Comparison of ENCODE assay signal across 8 cellular contexts in genomic region chr9:136409557-136410455, GRCh38. TPM values are rescaled to one million over a fixed set of nuclear protein-coding genes. Genes with fewer than 3 reads are reported as not detected.
DNase-seq lines count a peak whose midpoint lies in the region; ATAC-seq, FAIRE-seq and TF ChIP-seq lines count a peak whose summit lies in the region.

No MANE protein-coding gene starts in this region.

- peak overlapping the region; percentile 90 for H3K4me2 ChIP-seq in keratinocyte (ENCODE audit: control insufficient read depth, extremely low read depth, insufficient read depth, low read depth, low read length)

- H3K9ac ChIP-seq in SK-N-MC (ENCODE audit: insufficient read length) (peak overlapping the region; percentile 95), keratinocyte (ENCODE audit: control insufficient read depth, extremely low read depth, insufficient read depth, low read length) (peak overlapping the region; percentile 97)

- peaks cover 19% of the 10 kb centered on the region for H3K4me1 Mint-ChIP-seq in MCF 10A (ENCODE audit: insufficient read depth, unreplicated experiment)

- dilution Hi-C loops in keratinocyte (cut with MboI; ENCODE audit: extremely low pct_ligation_motif_present, low sequenced_read_pairs), result no loop called here

- DNase-seq in BJ (ENCODE audit: low read depth) (no peak), SK-N-MC (ENCODE audit: low read depth, low spot score) (no peak), MCF 10A (ENCODE audit: unreplicated experiment) (peak; percentile 46), keratinocyte (ENCODE audit: low read depth, low spot score) (no peak), GF-D8 (lab: John Stamatoyannopoulos, UW) (no peak)
- DNase-seq in stimulated activated CD4-positive, alpha-beta T cell treated with anti-CD3 and anti-CD28 coated beads, Interleukin-1b, Interleukin-23, amount 100 ng/mL, for 48 hours, result peak; percentile 40

- CTCF ChIA-PET in BJ (lab: Yijun Ruan, JAX) (interaction anchor here (1.0 to 1.4 kb wide), 7 partner anchors 9 to 97 kb away, joined by 3 to 7 read pairs (median 5); partner anchors contain the start of gene SNAPC4), MCF 10A (lab: Yijun Ruan, JAX) (interaction anchor here (0.6 to 1.7 kb wide), 5 partner anchors 9 to 74 kb away, joined by 3 to 14 read pairs (median 3); no protein-coding TSS in a partner anchor)

- H3K27me3 Mint-ChIP-seq in MCF 10A (ENCODE audit: insufficient read depth, unreplicated experiment), result no peaks in the 10 kb centered on the region

- ATAC-seq in GM19025 (IDR thresholded peaks at IDR 0.05; ENCODE audit: low read depth, unreplicated experiment), result peak; percentile 9
- ATAC-seq in HG03354 (IDR thresholded peaks at IDR 0.05; ENCODE audit: poor library complexity, severe bottlenecking, unreplicated experiment), result peak; percentile 20

- intact Hi-C loops in MCF 10A (cut with micrococcal nuclease), result no loop called here

- H3K27ac ChIP-seq in SK-N-MC, result peak overlapping the region; percentile 42; the same call in 1 of the 2 replicates
- H3K27ac ChIP-seq in keratinocyte (ENCODE audit: control insufficient read depth, insufficient read depth, low read length), result peak overlapping the region; percentile 67

- H3K27me3 ChIP-seq in BJ (ENCODE audit: control insufficient read depth, insufficient read depth, low read length), result no peaks in the 10 kb centered on the region
- H3K27me3 ChIP-seq in keratinocyte (ENCODE audit: control insufficient read depth, extremely low read depth, insufficient read depth, low read length), result no peaks in the 10 kb centered on the region

- peaks cover 28% of the 10 kb centered on the region for H3K36me3 ChIP-seq in BJ (ENCODE audit: control insufficient read depth, insufficient read depth, low read length)
- H3K36me3 ChIP-seq in SK-N-MC (ENCODE audit: insufficient read depth, low read length), result peaks cover 61% of the 10 kb centered on the region
- H3K36me3 ChIP-seq in keratinocyte (ENCODE audit: control insufficient read depth in 2 of 2, extremely low read depth in 1 of 2, insufficient read depth in 2 of 2, low read length in 2 of 2), result peaks cover 34 to 36% of the 10 kb centered on the region in 2 experiments

- peak overlapping the region; percentile 99 for H3K4me3 ChIP-seq in BJ (ENCODE audit: low read depth, low read length)
- H3K4me3 ChIP-seq in SK-N-MC, result peak overlapping the region; percentile 98
- peak overlapping the region; percentile 84 to 96 (median 87) for H3K4me3 ChIP-seq in keratinocyte (ENCODE audit: control insufficient read depth in 2 of 3, extremely low read depth in 1 of 3, insufficient read depth in 2 of 3, low read depth in 1 of 3, low read length in 3 of 3)

- TF ChIP-seq CTCF in BJ (IDR thresholded peaks at IDR 0.05; ENCODE audit: insufficient read depth, low read depth, low read length) (no peak), MCF 10A (IDR thresholded peaks at IDR 0.05; ENCODE audit: unreplicated experiment) (no peak), keratinocyte (optimal IDR thresholded peaks at IDR 0.05 in 1 of 3, IDR thresholded peaks at IDR 0.05 in 1 of 3, conservative IDR thresholded peaks at IDR 0.05 in 1 of 3; ENCODE audit: extremely low read depth in 1 of 3, insufficient read depth in 2 of 3, low read length in 3 of 3) (no peak)

- H2AFZ ChIP-seq in keratinocyte (ENCODE audit: control insufficient read depth, low read length), result peak overlapping the region; percentile 33

- peaks cover 65% of the 10 kb centered on the region for H3K36me3 Mint-ChIP-seq in MCF 10A (ENCODE audit: insufficient read depth, unreplicated experiment)

- H3K27ac Mint-ChIP-seq in MCF 10A (ENCODE audit: low read depth, unreplicated experiment), result peak overlapping the region; percentile 97

- peaks cover 25% of the 10 kb centered on the region for H3K4me1 ChIP-seq in keratinocyte (ENCODE audit: control insufficient read depth, extremely low read depth, insufficient read depth, low read length)

- H3K9me3 Mint-ChIP-seq in MCF 10A (ENCODE audit: unreplicated experiment), result no peaks in the 10 kb centered on the region

- peaks cover 55% of the 10 kb centered on the region for H3K79me2 ChIP-seq in keratinocyte (ENCODE audit: control insufficient read depth, insufficient read depth, low read length)

- no peaks in the 10 kb centered on the region for H3K9me1 ChIP-seq in keratinocyte (ENCODE audit: control insufficient read depth, extremely low read depth, insufficient read depth, low read length)

- peak overlapping the region; percentile 96 for H3K4me3 Mint-ChIP-seq in MCF 10A (ENCODE audit: unreplicated experiment)

- peaks cover 11% of the 10 kb centered on the region for H4K20me1 ChIP-seq in keratinocyte (ENCODE audit: control insufficient read depth, extremely low read depth, insufficient read depth, low read length)

- FAIRE-seq in keratinocyte (lab: Jason Lieb, UNC), result no peak

- POLR2A ChIA-PET in BJ (lab: Charles Lee) (interaction anchor here (0.9 kb wide), 1 partner anchor 21 kb away, joined by 3 read pairs; no protein-coding TSS in a partner anchor), MCF 10A (lab: Yijun Ruan, JAX) (interaction anchor here (0.5 to 5.1 kb wide), 17 partner anchors 8 to 814 kb away, joined by 3 to 37 read pairs (median 3); partner anchors contain the start of genes DNLZ, INPP5E, SNAPC4 and TMEM141)

- H3K9me3 ChIP-seq in SK-N-MC (ENCODE audit: low read depth, low read length) (no peaks in the 10 kb centered on the region), keratinocyte (ENCODE audit: control insufficient read depth, low read depth, low read length) (no peaks in the 10 kb centered on the region)

- BruUV-seq in MCF 10A (replicated peaks; lab: Mats Ljungman, UMichigan), result TSS peak; percentile 54

RNA-seq across cellular contexts. Expression of gene ENTR1, which starts 0.6 kb away (rescaled TPM):
- 25.1 and 28.0 TPM in 2 replicates for polyA plus RNA-seq in BJ (2011; rRNA removed)
- polyA minus RNA-seq in BJ (2011; rRNA and poly(A)+ RNA removed), result 12.8 and 13.8 TPM in 2 replicates
- total RNA-seq in MCF 10A (2022), result 58.9 and 82.2 TPM in 2 replicates
- polyA plus RNA-seq in keratinocyte, result 36.8 to 50.8 TPM (median 46.5 TPM) in 3 replicates
- 66.8 TPM for polyA plus RNA-seq in keratinocyte (2011; ENCODE audit: low read depth)
- 35.6 and 37.0 TPM in 2 replicates for polyA plus RNA-seq in keratinocyte (2011; cell fraction: cytosol; rRNA removed)
- polyA plus RNA-seq in keratinocyte (2011; cell fraction: nucleus; rRNA removed), result 73.5 and 80.2 TPM in 2 replicates
- polyA plus RNA-seq in keratinocyte (2012; ENCODE audit: low replicate concordance), result 44.0 and 53.9 TPM in 2 replicates
- polyA minus RNA-seq in keratinocyte, result 28.6 to 54.7 TPM (median 31.3 TPM) in 3 replicates
- polyA minus RNA-seq in keratinocyte (2011; cell fraction: cytosol; rRNA and poly(A)+ RNA removed), result 43.0 TPM
- polyA minus RNA-seq in keratinocyte (2011; cell fraction: nucleus; rRNA and poly(A)+ RNA removed), result 15.6 and 28.9 TPM in 2 replicates

RNA-seq across cellular contexts. Expression of gene PMPCA, which starts 0.7 kb away (rescaled TPM):
- polyA plus RNA-seq in BJ (2011; rRNA removed), result 43.9 and 61.6 TPM in 2 replicates
- 18.3 and 31.7 TPM in 2 replicates for polyA minus RNA-seq in BJ (2011; rRNA and poly(A)+ RNA removed)
- total RNA-seq in MCF 10A (2022), result 66.0 and 66.3 TPM in 2 replicates
- 71.3 to 86.1 TPM (median 85.9 TPM) in 3 replicates for polyA plus RNA-seq in keratinocyte
- polyA plus RNA-seq in keratinocyte (2011; ENCODE audit: low read depth), result 48.4 TPM
- 38.2 and 47.4 TPM in 2 replicates for polyA plus RNA-seq in keratinocyte (2011; cell fraction: cytosol; rRNA removed)
- polyA plus RNA-seq in keratinocyte (2011; cell fraction: nucleus; rRNA removed), result 151 and 177 TPM in 2 replicates
- polyA plus RNA-seq in keratinocyte (2012; ENCODE audit: low replicate concordance), result 57.5 and 93.8 TPM in 2 replicates
- polyA minus RNA-seq in keratinocyte, result 41.2 to 57.5 TPM (median 47.3 TPM) in 3 replicates
- 28.8 TPM for polyA minus RNA-seq in keratinocyte (2011; cell fraction: cytosol; rRNA and poly(A)+ RNA removed)
- 43.3 and 50.7 TPM in 2 replicates for polyA minus RNA-seq in keratinocyte (2011; cell fraction: nucleus; rRNA and poly(A)+ RNA removed)

RNA-seq across cellular contexts. Expression of gene SNAPC4, which starts 9.8 kb away (rescaled TPM):
- polyA plus RNA-seq in BJ (2011; rRNA removed) (1.6 and 1.7 TPM in 2 replicates), keratinocyte (3.6 to 4.5 TPM (median 3.6 TPM) in 3 replicates)
- polyA minus RNA-seq in BJ (2011; rRNA and poly(A)+ RNA removed), result 2.1 and 2.7 TPM in 2 replicates
- 9.6 and 9.9 TPM in 2 replicates for total RNA-seq in MCF 10A (2022)
- polyA plus RNA-seq in keratinocyte (2011; ENCODE audit: low read depth), result 5.0 TPM
- polyA plus RNA-seq in keratinocyte (2011; cell fraction: cytosol; rRNA removed), result 1.4 and 2.8 TPM in 2 replicates
- polyA plus RNA-seq in keratinocyte (2011; cell fraction: nucleus; rRNA removed), result 18.0 and 20.7 TPM in 2 replicates
- 3.0 and 7.5 TPM in 2 replicates for polyA plus RNA-seq in keratinocyte (2012; ENCODE audit: low replicate concordance)
- polyA minus RNA-seq in keratinocyte, result 3.8 to 8.4 TPM (median 5.6 TPM) in 3 replicates
- 3.3 TPM for polyA minus RNA-seq in keratinocyte (2011; cell fraction: cytosol; rRNA and poly(A)+ RNA removed)
- polyA minus RNA-seq in keratinocyte (2011; cell fraction: nucleus; rRNA and poly(A)+ RNA removed), result 8.1 and 13.4 TPM in 2 replicates

RNA-seq across cellular contexts. Expression of gene INPP5E, which starts 29.8 kb away (rescaled TPM):
- polyA plus RNA-seq in BJ (2011; rRNA removed) (3.7 and 5.6 TPM in 2 replicates), keratinocyte (4.4 to 6.5 TPM (median 5.2 TPM) in 3 replicates)
- 3.6 and 4.2 TPM in 2 replicates for polyA minus RNA-seq in BJ (2011; rRNA and poly(A)+ RNA removed)
- 16.3 and 17.4 TPM in 2 replicates for total RNA-seq in MCF 10A (2022)
- polyA plus RNA-seq in keratinocyte (2011; ENCODE audit: low read depth), result 2.7 TPM
- polyA plus RNA-seq in keratinocyte (2011; cell fraction: cytosol; rRNA removed), result 3.3 and 5.5 TPM in 2 replicates
- 20.7 and 26.3 TPM in 2 replicates for polyA plus RNA-seq in keratinocyte (2011; cell fraction: nucleus; rRNA removed)
- 4.6 and 7.2 TPM in 2 replicates for polyA plus RNA-seq in keratinocyte (2012; ENCODE audit: low replicate concordance)
- 3.9 to 9.0 TPM (median 3.9 TPM) in 3 replicates for polyA minus RNA-seq in keratinocyte
- 5.9 TPM for polyA minus RNA-seq in keratinocyte (2011; cell fraction: cytosol; rRNA and poly(A)+ RNA removed)
- polyA minus RNA-seq in keratinocyte (2011; cell fraction: nucleus; rRNA and poly(A)+ RNA removed), result 7.7 and 9.2 TPM in 2 replicates

RNA-seq across cellular contexts. Expression of gene CARD9, which starts 36.3 kb away (rescaled TPM):
- polyA plus RNA-seq in BJ (2011; rRNA removed) (12.9 and 21.3 TPM in 2 replicates), keratinocyte (0.05 to 0.21 TPM (median 0.07 TPM) in 3 replicates)
- 12.0 and 14.5 TPM in 2 replicates for polyA minus RNA-seq in BJ (2011; rRNA and poly(A)+ RNA removed)
- 0.33 and 0.69 TPM in 2 replicates for total RNA-seq in MCF 10A (2022)
- polyA plus RNA-seq in keratinocyte (2011; ENCODE audit: low read depth), result 0.54 TPM
- polyA plus RNA-seq in keratinocyte (2011; cell fraction: cytosol; rRNA removed), result 0.03 TPM in 1 of 2 replicates, not detected in the other
- 0.61 and 0.71 TPM in 2 replicates for polyA plus RNA-seq in keratinocyte (2011; cell fraction: nucleus; rRNA removed)
- 0.73 and 1.3 TPM in 2 replicates for polyA plus RNA-seq in keratinocyte (2012; ENCODE audit: low replicate concordance)
- 0.10 to 0.13 TPM in 2 of 3 replicates, not detected in the other for polyA minus RNA-seq in keratinocyte
- polyA minus RNA-seq in keratinocyte (2011; cell fraction: cytosol; rRNA and poly(A)+ RNA removed), result not detected
- 0.85 and 1.2 TPM in 2 replicates for polyA minus RNA-seq in keratinocyte (2011; cell fraction: nucleus; rRNA and poly(A)+ RNA removed)

Comparison
In these comparisons a context has a peak if more than half of its experiments do, and no peak if none do; other contexts are left out.
1. DNase-seq: peak in MCF 10A (single experiment) and stimulated activated CD4-positive, alpha-beta T cell treated with anti-CD3 and anti-CD28 coated beads, Interleukin-1b, Interleukin-23, amount 100 ng/mL, for 48 hours (single experiment); none in BJ (single experiment), SK-N-MC (single experiment), keratinocyte (single experiment) and GF-D8 (single experiment).
2. Peak in every context shown above with its lines, with median percentiles within 50 percentile points of each other: H3K4me3 ChIP-seq.